In the genomic region with DNA sequence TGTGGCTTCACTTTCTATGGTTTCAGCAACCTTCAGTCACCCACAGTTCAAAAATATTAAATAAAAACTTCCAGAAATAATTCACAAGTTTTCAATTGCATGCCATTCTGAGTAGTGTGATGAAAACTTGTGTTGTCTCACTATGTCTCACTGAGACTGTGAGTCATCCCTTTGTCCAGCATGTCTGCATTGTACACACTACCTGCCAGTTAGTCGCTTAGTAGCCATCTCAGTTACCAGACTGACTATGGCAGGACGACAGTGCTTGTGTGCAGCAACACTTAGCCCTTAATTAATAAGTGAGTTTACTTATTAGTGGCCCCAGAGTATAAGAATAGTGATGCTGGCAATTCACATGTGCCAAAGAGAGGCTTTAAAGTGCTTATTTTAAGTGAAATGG, we compare ENCODE assay signal across 13 cellular contexts. TPM values are rescaled to one million over a fixed set of nuclear protein-coding genes. Genes with fewer than 3 reads are reported as not detected.
DNase-seq lines count a peak whose midpoint lies in the region; ATAC-seq and TF ChIP-seq lines count a peak whose summit lies in the region.
"Had no signal": no experiment of that assay in that cellular context is flagged by ENCODE, and none has a peak within 500 bp of the region (broad histone marks: within the 10 kb centered on the region; RNA-seq: fewer than 3 reads in every experiment).

No MANE protein-coding gene starts in this region.

- no peak overlapping the region for H3K4me3 ChIP-seq in AG10803 (ENCODE audit: low read length)
- H3K4me3 ChIP-seq in brain microvascular endothelial cell (ENCODE audit: low read depth, low read length), result no peak overlapping the region
- H3K4me3 ChIP-seq in lower lobe of right lung, result no peak overlapping the region

- no peaks in the 10 kb centered on the region for H3K9me3 ChIP-seq in lower lobe of right lung
- H3K9me3 ChIP-seq: Caco-2 had no signal

- H3K27me3 ChIP-seq in brain microvascular endothelial cell (replicated peaks) (no peaks in the 10 kb centered on the region), lower lobe of right lung (ENCODE audit: low read depth) (no peaks in the 10 kb centered on the region)

- no peaks in the 10 kb centered on the region for H3K4me1 ChIP-seq in lower lobe of right lung
- H3K4me1 ChIP-seq: Caco-2 had no signal

- no peak for ATAC-seq in lower lobe of right lung
- no peak for ATAC-seq in HG03520 (IDR thresholded peaks at IDR 0.05; ENCODE audit: unreplicated experiment)
- ATAC-seq: right cardiac atrium had no signal

- no peak for TF ChIP-seq CTCF in AG10803 (conservative IDR thresholded peaks at IDR 0.05; ENCODE audit: low read length)
- TF ChIP-seq CTCF in brain microvascular endothelial cell (IDR thresholded peaks at IDR 0.05; ENCODE audit: low read depth, low read length, missing control alignments), result no peak
- TF ChIP-seq CTCF in lower lobe of right lung (IDR thresholded peaks at IDR 0.05), result no peak

- intact Hi-C loops in lower lobe of right lung (cut with DNase I), result no loop called here

- in situ Hi-C loops in brain microvascular endothelial cell (cut with HindIII; ENCODE audit: low pct_ligation_motif_present, low sequenced_read_pairs), result no loop called here

- H3K27ac ChIP-seq in brain microvascular endothelial cell (peak overlapping the region; percentile 20), lower lobe of right lung (no peak overlapping the region)

- DNase-seq in AG10803 (ENCODE audit: low read depth) (peak; percentile 81), HS-27A (ENCODE audit: low read depth) (peak; percentile 22), brain microvascular endothelial cell (peak; percentile 92), lung microvascular endothelial cell (ENCODE audit: low read depth in 2 of 2) (peak; percentile 60 to 89), ecto neural progenitor cell (ENCODE audit: low spot score) (no peak), SHP77 treated with DMSO at 0.1 percent for 48 hours (lab: John Stamatoyannopoulos, UW) (no peak), lower lobe of right lung (no peak)
- DNase-seq: activated effector memory CD4-positive, alpha-beta T cell treated with anti-CD3 and anti-CD28 coated beads, Interleukin-2, amount 50 U/mL, for 16 hours; Caco-2; left cardiac atrium; NCI-H1092 treated with DMSO at 0.1 percent for 48 hours; right cardiac atrium had no signal

- H3K36me3 ChIP-seq in brain microvascular endothelial cell (replicated peaks) (peaks cover 6% of the 10 kb centered on the region), lower lobe of right lung (peaks cover 61% of the 10 kb centered on the region)

RNA-seq across cellular contexts. Expression of a gene that starts 22.5 kb away (rescaled TPM):
- 9.4 and 13.7 TPM in 2 replicates for total RNA-seq in lung microvascular endothelial cell
- total RNA-seq in lower lobe of right lung, result 33.1 TPM

RNA-seq across cellular contexts. Expression of a gene that starts 27.7 kb away (rescaled TPM):
- total RNA-seq in lung microvascular endothelial cell (not detected in 2 replicates), lower lobe of right lung (0.09 TPM)

Comparison
In these comparisons a context has a peak if more than half of its experiments do, and no peak if none do; other contexts are left out.
1. DNase-seq: peak in AG10803 (single experiment), HS-27A (single experiment), brain microvascular endothelial cell (single experiment) and lung microvascular endothelial cell (2 of 2); none in ecto neural progenitor cell (single experiment), SHP77 treated with DMSO at 0.1 percent for 48 hours (single experiment) and lower lobe of right lung (single experiment).